Comparison of ENCODE assay signal across 11 cellular contexts in the genomic region with DNA sequence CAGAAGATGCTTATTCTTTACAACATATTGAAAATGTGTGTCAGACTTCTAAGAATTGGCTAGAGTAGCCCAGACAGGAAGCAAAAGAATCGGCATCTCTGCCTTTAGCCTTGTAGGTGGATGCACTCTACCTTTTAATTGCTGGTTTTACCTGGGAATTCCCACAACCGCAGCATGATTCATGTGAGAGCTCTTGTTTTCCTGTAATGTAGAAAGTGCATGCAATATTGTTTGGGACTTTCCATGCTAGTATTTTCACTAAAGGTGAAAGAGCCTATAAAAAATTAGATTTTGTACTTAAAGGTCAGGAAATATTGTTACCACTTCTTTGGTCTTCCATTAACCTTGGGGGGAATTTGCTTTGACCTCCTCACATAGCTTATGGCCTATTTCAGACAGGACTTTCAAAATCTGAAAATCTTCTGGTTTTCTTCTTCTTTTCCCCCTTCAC.
DNase-seq lines count a peak whose midpoint lies in the region; ATAC-seq and TF ChIP-seq lines count a peak whose summit lies in the region.
"Had no signal": no experiment of that assay in that cellular context is flagged by ENCODE, and none has a peak within 500 bp of the region (broad histone marks: within the 10 kb centered on the region; RNA-seq: fewer than 3 reads in every experiment).

No MANE protein-coding gene starts in this region.

- no peaks in the 10 kb centered on the region for H3K27me3 Mint-ChIP-seq in effector memory CD8-positive, alpha-beta T cell
- H3K27me3 Mint-ChIP-seq in H9 (ENCODE audit: low read depth), result peaks cover 1% of the 10 kb centered on the region; the same call in 1 of the 2 replicates

- H4K91ac ChIP-seq in H9 (ENCODE audit: insufficient read length, low read depth, low read length), result no peak overlapping the region

- no peak overlapping the region for H3K27ac Mint-ChIP-seq in effector memory CD8-positive, alpha-beta T cell
- no peak overlapping the region for H3K27ac Mint-ChIP-seq in H9

- no peak overlapping the region for H3K4me3 Mint-ChIP-seq in effector memory CD8-positive, alpha-beta T cell
- H3K4me3 Mint-ChIP-seq in H9, result no peak overlapping the region

- H2BK15ac ChIP-seq in H9 (ENCODE audit: low read depth, low read length), result no peak overlapping the region

- TF ChIP-seq POLR2A in heart left ventricle (IDR thresholded peaks at IDR 0.05) (no peak), adrenal gland (IDR thresholded peaks at IDR 0.05) (no peak)

- no peak overlapping the region for H3K4me2 ChIP-seq in H9 (ENCODE audit: insufficient read depth, insufficient read length, low read length)

- no peak overlapping the region for H2AFZ ChIP-seq in H9 (ENCODE audit: low read length)
- H2AFZ ChIP-seq: parathyroid adenoma had no signal

- no peak overlapping the region for H3K18ac ChIP-seq in H9 (ENCODE audit: insufficient read length, low read depth, low read length)

- no peak overlapping the region for H3T11ph ChIP-seq in H9 (ENCODE audit: low read length)

- no peak for DNase-seq in effector memory CD8-positive, alpha-beta T cell
- DNase-seq in H9, result no peak
- DNase-seq in heart left ventricle, result no peak
- no peak for DNase-seq in activated gamma-delta T cell treated with Interleukin-2 at 50 U/mL for 16 hours
- DNase-seq in adrenal gland, result no peak
- DNase-seq: DMS53, upper lobe of right lung had no signal

- no peak for TF ChIP-seq CTCF in H9 (conservative IDR thresholded peaks at IDR 0.05)
- TF ChIP-seq CTCF in heart left ventricle (IDR thresholded peaks at IDR 0.05), result no peak
- TF ChIP-seq CTCF in adrenal gland (IDR thresholded peaks at IDR 0.05), result no peak

- no peak overlapping the region for H4K8ac ChIP-seq in H9 (replicated peaks; ENCODE audit: insufficient read length, low read depth, low read length)

- H4K20me1 ChIP-seq in H9 (ENCODE audit: control insufficient read depth, insufficient read depth, insufficient read length), result no peaks in the 10 kb centered on the region

- no peaks in the 10 kb centered on the region for H3K9me3 ChIP-seq in H9 (ENCODE audit: control insufficient read depth, low read depth, low read length)
- peaks cover 0 to 6% (median 0%) of the 10 kb centered on the region in 12 donors for H3K9me3 ChIP-seq in heart left ventricle
- no peaks in the 10 kb centered on the region for H3K9me3 ChIP-seq in adrenal gland (replicated peaks in 1 of 3)
- H3K9me3 ChIP-seq: upper lobe of right lung had no signal

- H3K4me1 ChIP-seq in H9 (ENCODE audit: insufficient read depth, low read length), result no peaks in the 10 kb centered on the region
- peaks cover 0 to 27% (median 0%) of the 10 kb centered on the region in 12 donors for H3K4me1 ChIP-seq in heart left ventricle
- no peaks in the 10 kb centered on the region for H3K4me1 ChIP-seq in adrenal gland (replicated peaks in 1 of 2)
- H3K4me1 ChIP-seq: parathyroid adenoma, upper lobe of right lung had no signal

- H3K79me1 ChIP-seq in H9 (ENCODE audit: insufficient read depth, low read depth, low read length, poor library complexity, severe bottlenecking), result no peaks in the 10 kb centered on the region

- H3K4ac ChIP-seq in H9 (ENCODE audit: low read depth, low read length), result no peak overlapping the region

- H3K27ac ChIP-seq in H9 (ENCODE audit: insufficient read length, low read depth, low read length), result no peak overlapping the region
- no peak overlapping the region for H3K27ac ChIP-seq in heart left ventricle
- no peak overlapping the region for H3K27ac ChIP-seq in adrenal gland
- H3K27ac ChIP-seq: parathyroid adenoma, upper lobe of right lung had no signal

- peaks cover 0 to 1% of the 10 kb centered on the region in 2 donors for H3K4me1 Mint-ChIP-seq in effector memory CD8-positive, alpha-beta T cell (ENCODE audit: low read depth in 2 of 2)
- H3K4me1 Mint-ChIP-seq in H9, result no peaks in the 10 kb centered on the region

- intact Hi-C loops in heart left ventricle (cut with DNase I) (no loop called here), adrenal gland (cut with DNase I) (no loop called here)

- ATAC-seq in GM18511 (IDR thresholded peaks at IDR 0.05; ENCODE audit: unreplicated experiment) (peak; percentile 79), GM21447 (IDR thresholded peaks at IDR 0.05; ENCODE audit: unreplicated experiment) (peak; percentile 78), HG03520 (IDR thresholded peaks at IDR 0.05; ENCODE audit: unreplicated experiment) (peak; percentile 53), heart left ventricle (no peak)
- peak; percentile 66 for ATAC-seq in effector memory CD8-positive, alpha-beta T cell (replicated peaks)
- ATAC-seq: upper lobe of right lung had no signal

- H3K36me3 ChIP-seq in heart left ventricle (no peaks in the 10 kb centered on the region), adrenal gland (replicated peaks in 1 of 2) (no peaks in the 10 kb centered on the region)
- H3K36me3 ChIP-seq: upper lobe of right lung had no signal

- H3K14ac ChIP-seq in H9 (ENCODE audit: insufficient read depth, low read length), result no peak overlapping the region

- H3K9me3 Mint-ChIP-seq in effector memory CD8-positive, alpha-beta T cell, result peaks cover 0 to 2% of the 10 kb centered on the region in 2 donors
- peaks cover 0 to 2% of the 10 kb centered on the region in 2 experiments; a peak in 1 of 5 replicates for H3K9me3 Mint-ChIP-seq in H9

- H2BK20ac ChIP-seq in H9 (ENCODE audit: low read depth, low read length, poor library complexity, severe bottlenecking), result no peak overlapping the region

- H3K79me2 ChIP-seq in H9 (ENCODE audit: insufficient read depth, low read length), result no peaks in the 10 kb centered on the region
- H3K79me2 ChIP-seq: parathyroid adenoma had no signal

- H3K23ac ChIP-seq in H9 (ENCODE audit: insufficient read length, low read depth, low read length), result no peak overlapping the region

- no peak overlapping the region for H2AK5ac ChIP-seq in H9 (ENCODE audit: insufficient read length, low read length)

- H3K9ac ChIP-seq in H9 (ENCODE audit: extremely low read depth, insufficient read length, low read length), result no peak overlapping the region
- H3K9ac ChIP-seq: parathyroid adenoma had no signal

- no peaks in the 10 kb centered on the region for H3K36me3 Mint-ChIP-seq in effector memory CD8-positive, alpha-beta T cell (ENCODE audit: insufficient read depth)
- peaks cover 0 to 3% (median 0%) of the 10 kb centered on the region in 3 experiments; a peak in 1 of 7 replicates for H3K36me3 Mint-ChIP-seq in H9 (ENCODE audit: insufficient read depth in 1 of 3, low read depth in 3 of 3)

- no CpG with 5 or more reads among the region's 2 CpGs for WGBS in H9 (ENCODE audit: extremely low coverage, insufficient read length, low lambda C conversion rate)
- WGBS in heart left ventricle, 4 donors, result 63 to 82% (median 77%) methylated on average over 2 of the region's 2 CpGs
- 63 to 80% (median 70%) methylated on average over 2 of the region's 2 CpGs for WGBS in adrenal gland, 4 donors

- no peaks in the 10 kb centered on the region for H3K23me2 ChIP-seq in H9 (ENCODE audit: insufficient read length, low read depth, low read length, poor library complexity, severe bottlenecking)

- no peak overlapping the region for H2BK12ac ChIP-seq in H9 (ENCODE audit: insufficient read length, low read depth, low read length)

- no peak overlapping the region for H2BK5ac ChIP-seq in H9 (ENCODE audit: insufficient read length, low read length)

- H4K5ac ChIP-seq in H9 (ENCODE audit: insufficient read length, low read depth, low read length), result no peak overlapping the region

- no peak overlapping the region for H2BK120ac ChIP-seq in H9 (ENCODE audit: low read depth, low read length, poor library complexity, severe bottlenecking)

- no peak overlapping the region for H3K4me3 ChIP-seq in heart left ventricle
- no peak overlapping the region for H3K4me3 ChIP-seq in adrenal gland
- H3K4me3 ChIP-seq: upper lobe of right lung had no signal

- H3K56ac ChIP-seq in H9 (ENCODE audit: insufficient read length, low read depth, low read length), result no peak overlapping the region

- no peaks in the 10 kb centered on the region for H3K27me3 ChIP-seq in H9 (ENCODE audit: insufficient read depth, low read length)
- no peaks in the 10 kb centered on the region for H3K27me3 ChIP-seq in heart left ventricle
- no peaks in the 10 kb centered on the region for H3K27me3 ChIP-seq in adrenal gland
- H3K27me3 ChIP-seq: upper lobe of right lung had no signal

Comparison
In these comparisons a context has a peak if more than half of its experiments do, and no peak if none do; other contexts are left out.
1. ATAC-seq: peak in GM18511 (single experiment), GM21447 (single experiment), HG03520 (single experiment) and effector memory CD8-positive, alpha-beta T cell (single experiment); none in heart left ventricle (0 of 4).